8 cellular contexts compared by ENCODE assay signal in genomic region chr15:42549052-42549491, GRCh38. TPM values are rescaled to one million over a fixed set of nuclear protein-coding genes. Genes with fewer than 3 reads are reported as not detected.
DNase-seq lines count a peak whose midpoint lies in the region; ATAC-seq and TF ChIP-seq lines count a peak whose summit lies in the region.

No MANE protein-coding gene starts in this region.

- H3K4me3 Mint-ChIP-seq in WTC11 = peak overlapping the region; percentile 93

- peak overlapping the region; percentile 83 to 93 (median 90) for H3K27ac ChIP-seq in gastroesophageal sphincter
- peak overlapping the region; percentile 83 to 93 for H3K27ac ChIP-seq in ovary

- H3K9me3 ChIP-seq in gastroesophageal sphincter (no peaks in the 10 kb centered on the region), ovary (no peaks in the 10 kb centered on the region)

- intact Hi-C loops in ovary (cut with DNase I) = loop anchor here in 1 of 4 donors (10.0 kb wide), 1 partner anchor 96 kb away; no protein-coding TSS in a partner anchor

- 1 to 6% methylated on average over 6 to 15 of the region's 15 CpGs for WGBS in gastroesophageal sphincter (ENCODE audit: low coverage in 1 of 2), 2 donors
- WGBS in ovary, 3 donors = 0% methylated on average over 15 of the region's 15 CpGs

- H3K4me3 ChIP-seq in gastroesophageal sphincter (peak overlapping the region; percentile 57 to 76), ovary (peak overlapping the region; percentile 61)

- TF ChIP-seq EP300 in gastroesophageal sphincter (IDR thresholded peaks at IDR 0.05) (no peak), ovary (IDR thresholded peaks at IDR 0.05) (no peak)

- ATAC-seq in GM21529 (IDR thresholded peaks at IDR 0.05; ENCODE audit: unreplicated experiment) (peak; percentile 28), WTC11 (peak; percentile 46), gastroesophageal sphincter (peak; percentile 52), HG02884 (IDR thresholded peaks at IDR 0.05; ENCODE audit: unreplicated experiment) (no peak)

- H3K4me1 ChIP-seq in gastroesophageal sphincter = peaks cover 2 to 45% (median 8%) of the 10 kb centered on the region in 3 donors
- peaks cover 4% of the 10 kb centered on the region for H3K4me1 ChIP-seq in ovary (ENCODE audit: insufficient read depth)

- TF ChIP-seq CTCF in WTC11 (IDR thresholded peaks at IDR 0.05) (no peak), gastroesophageal sphincter (IDR thresholded peaks at IDR 0.05) (peak in 1 of 4 experiments; percentile 3), ovary (IDR thresholded peaks at IDR 0.05) (no peak)

- H3K4me1 Mint-ChIP-seq in WTC11 = peaks cover 14% of the 10 kb centered on the region

- H3K27me3 ChIP-seq in gastroesophageal sphincter (no peaks in the 10 kb centered on the region), ovary (no peaks in the 10 kb centered on the region)

- POLR2A ChIA-PET in WTC11 (lab: Charles Lee) = interaction anchor here (1.5 to 3.0 kb wide), 2 partner anchors 26 to 58 kb away, joined by 6 to 9 read pairs; partner anchors contain the start of genes STARD9 and ZNF106

- H3K36me3 ChIP-seq in gastroesophageal sphincter = peaks cover 0 to 20% of the 10 kb centered on the region in 2 donors
- H3K36me3 ChIP-seq in ovary = no peaks in the 10 kb centered on the region

- TF ChIP-seq POLR2A in gastroesophageal sphincter (IDR thresholded peaks at IDR 0.05) (no peak), ovary (IDR thresholded peaks at IDR 0.05) (no peak)

- CTCF ChIA-PET in WTC11 (lab: Charles Lee) = no interaction called here

- H3K9me3 Mint-ChIP-seq in WTC11 = no peaks in the 10 kb centered on the region

- peak in 2 of 3 experiments; percentile 30 to 79 for DNase-seq in NCI-H1417 (lab: John Stamatoyannopoulos, UW)
- no peak for DNase-seq in NCI-H1417 treated with DMSO at 0.1 percent for 48 hours (lab: John Stamatoyannopoulos, UW)
- peak; percentile 60 for DNase-seq in M059J (ENCODE audit: low read depth)
- no peak for DNase-seq in WTC11 (ENCODE audit: low spot score)
- DNase-seq in ovary = peak in 1 of 5 donors; percentile 43

- H3K27me3 Mint-ChIP-seq in WTC11 (ENCODE audit: low read depth) = no peaks in the 10 kb centered on the region

- peaks cover 3% of the 10 kb centered on the region; the same call in 1 of the 2 replicates for H3K36me3 Mint-ChIP-seq in WTC11

- H3K27ac Mint-ChIP-seq in WTC11 = peak overlapping the region; percentile 97

TF ChIP-seq in WTC11, 78 proteins besides CTCF, POLR2A, EP300 and RAD21:
- TF ChIP-seq NFATC4 (CRISPR knock-in tag; IDR thresholded peaks at IDR 0.05) (no peak), PRRX2 (CRISPR knock-in tag; IDR thresholded peaks at IDR 0.05) (no peak), TP53 (CRISPR knock-in tag; IDR thresholded peaks at IDR 0.05) (no peak), NR2C2 (CRISPR knock-in tag; IDR thresholded peaks at IDR 0.05) (no peak), KAT7 (CRISPR knock-in tag; IDR thresholded peaks at IDR 0.05; ENCODE audit: borderline replicate concordance) (no peak), USF2 (CRISPR knock-in tag; IDR thresholded peaks at IDR 0.05) (no peak), ZNF219 (CRISPR knock-in tag; IDR thresholded peaks at IDR 0.05; ENCODE audit: borderline replicate concordance) (no peak), ATF2 (CRISPR knock-in tag; IDR thresholded peaks at IDR 0.05; ENCODE audit: borderline replicate concordance, low read depth) (no peak), MLX (CRISPR knock-in tag; IDR thresholded peaks at IDR 0.05) (no peak), MXD4 (CRISPR knock-in tag; IDR thresholded peaks at IDR 0.05; ENCODE audit: borderline replicate concordance) (no peak), ZNF138 (CRISPR knock-in tag; conservative IDR thresholded peaks at IDR 0.05) (no peak), ZNF423 (CRISPR knock-in tag; IDR thresholded peaks at IDR 0.05) (no peak), ZBTB21 (CRISPR knock-in tag; IDR thresholded peaks at IDR 0.05; ENCODE audit: borderline replicate concordance) (no peak), AFF4 (CRISPR knock-in tag; IDR thresholded peaks at IDR 0.05; ENCODE audit: borderline replicate concordance) (no peak), GTF2I (CRISPR knock-in tag; conservative IDR thresholded peaks at IDR 0.05) (no peak), ATF3 (CRISPR knock-in tag; conservative IDR thresholded peaks at IDR 0.05) (no peak), ZNF317 (CRISPR knock-in tag; IDR thresholded peaks at IDR 0.05; ENCODE audit: borderline replicate concordance, low read depth) (no peak), TEAD4 (CRISPR knock-in tag; IDR thresholded peaks at IDR 0.05) (no peak)

RNA-seq across cellular contexts. Expression of gene HAUS2, which starts 0.4 kb away (rescaled TPM):
- total RNA-seq in M059J (2014; rRNA removed; shearing (Covaris generic)) = 62.4 and 138 TPM in 2 replicates
- 17.9 to 23.2 TPM (median 20.0 TPM) in 3 replicates for total RNA-seq in WTC11 (2021)
- 10 to 100 TPM; 15.3 to 42.2 (median 32.3) TPM for total RNA-seq in gastroesophageal sphincter
- total RNA-seq in ovary = 10 to 100 TPM; 11.1 to 22.9 (median 17.8) TPM
- 10 to 100 TPM; 13.2 to 18.7 TPM for polyA plus RNA-seq in ovary

RNA-seq across cellular contexts. Expression of gene LRRC57, which starts 0.5 kb away (rescaled TPM):
- 14.8 and 16.8 TPM in 2 replicates for total RNA-seq in M059J (2014; rRNA removed; shearing (Covaris generic))
- total RNA-seq in WTC11 (2021) (11.5 to 14.3 TPM (median 13.3 TPM) in 3 replicates), gastroesophageal sphincter (10 to 100 TPM; 14.9 to 19.4 (median 15.4) TPM), ovary (10 to 100 TPM; 13.2 to 28.7 (median 17.7) TPM)
- 10 to 100 TPM in 1 of 2 donors, 1 to 10 TPM in 1; 7.9 to 19.2 TPM for polyA plus RNA-seq in ovary

RNA-seq across cellular contexts. Expression of gene STARD9, which starts 26.3 kb away (rescaled TPM):
- 1.4 and 2.7 TPM in 2 replicates for total RNA-seq in M059J (2014; rRNA removed; shearing (Covaris generic))
- total RNA-seq in WTC11 (2021) (5.7 to 6.6 TPM (median 6.2 TPM) in 3 replicates), gastroesophageal sphincter (10 to 100 TPM; 15.5 to 78.4 (median 29.1) TPM), ovary (10 to 100 TPM; 14.8 to 40.3 (median 29.8) TPM)
- 10 to 100 TPM; 11.3 to 13.8 TPM for polyA plus RNA-seq in ovary

RNA-seq across cellular contexts. Expression of gene SNAP23, which starts 53.6 kb away (rescaled TPM):
- total RNA-seq in M059J (2014; rRNA removed; shearing (Covaris generic)) = 55.9 and 96.5 TPM in 2 replicates
- total RNA-seq in WTC11 (2021) (58.2 to 68.3 TPM (median 63.7 TPM) in 3 replicates), gastroesophageal sphincter (10 to 100 TPM; 50.0 to 71.8 (median 57.2) TPM), ovary (10 to 100 TPM; 37.9 to 58.9 (median 53.0) TPM)
- polyA plus RNA-seq in ovary = 10 to 100 TPM; 39.3 to 93.0 TPM

RNA-seq across cellular contexts. Expression of gene ZNF106, which starts 58.1 kb away (rescaled TPM):
- total RNA-seq in M059J (2014; rRNA removed; shearing (Covaris generic)) = 13.8 and 27.8 TPM in 2 replicates
- total RNA-seq in WTC11 (2021) (54.5 to 59.4 TPM (median 58.2 TPM) in 3 replicates), gastroesophageal sphincter (100 to 1,000 TPM; 118 to 592 (median 369) TPM), ovary (10 to 100 TPM; 27.5 to 59.0 (median 43.4) TPM)
- 10 to 100 TPM; 12.2 to 44.1 TPM for polyA plus RNA-seq in ovary

Comparison
In these comparisons a context has a peak if more than half of its experiments do, and no peak if none do; other contexts are left out.
1. DNase-seq: peak in NCI-H1417 (2 of 3) and M059J (single experiment); none in NCI-H1417 treated with DMSO at 0.1 percent for 48 hours (single experiment) and WTC11 (single experiment).